Comparison of ENCODE assay signal across 14 cellular contexts in the genomic region with DNA sequence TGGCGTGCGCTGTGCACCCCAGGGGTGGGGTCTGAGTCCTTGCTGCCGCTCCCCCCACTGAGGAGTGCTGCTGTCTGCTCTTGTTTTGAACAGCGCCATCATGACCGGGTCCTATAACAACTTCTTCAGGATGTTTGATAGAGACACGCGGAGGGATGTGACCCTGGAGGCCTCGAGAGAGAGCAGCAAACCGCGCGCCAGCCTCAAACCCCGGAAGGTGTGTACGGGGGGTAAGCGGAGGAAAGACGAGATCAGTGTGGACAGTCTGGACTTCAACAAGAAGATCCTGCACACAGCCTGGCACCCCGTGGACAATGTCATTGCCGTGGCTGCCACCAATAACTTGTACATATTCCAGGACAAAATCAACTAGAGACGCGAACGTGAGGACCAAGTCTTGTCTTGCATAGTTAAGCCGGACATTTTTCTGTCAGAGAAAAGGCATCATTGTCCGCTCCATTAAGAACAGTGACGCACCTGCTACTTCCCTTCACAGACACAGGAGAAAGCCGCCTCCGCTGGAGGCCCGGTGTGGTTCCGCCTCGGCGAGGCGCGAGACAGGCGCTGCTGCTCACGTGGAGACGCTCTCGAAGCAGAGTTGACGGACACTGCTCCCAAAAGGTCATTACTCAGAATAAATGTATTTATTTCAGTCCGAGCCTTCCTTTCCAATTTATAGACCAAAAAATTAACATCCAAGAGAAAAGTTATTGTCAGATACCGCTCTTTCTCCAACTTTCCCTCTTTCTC.
"Had no signal": no experiment of that assay in that cellular context is flagged by ENCODE, and none has a peak within 500 bp of the region (broad histone marks: within the 10 kb centered on the region; RNA-seq: fewer than 3 reads in every experiment).

No MANE protein-coding gene starts in this region.

- H3K9me3 ChIP-seq: mucosa of descending colon, tibial artery, uterus had no signal

- DNase-seq: activated CD8-positive, alpha-beta T cell treated with anti-CD3 and anti-CD28 coated beads for 36 hours; activated naive CD4-positive, alpha-beta T cell treated with anti-CD3 and anti-CD28 coated beads for 36 hours; activated naive CD8-positive, alpha-beta T cell treated with anti-CD3 and anti-CD28 coated beads, Interleukin-2, amount 50 U/mL, for 24 hours; aorta; islet precursor cell; mucosa of descending colon; naive thymus-derived CD4-positive, alpha-beta T cell; stimulated activated CD4-positive, alpha-beta T cell treated with anti-CD3 and anti-CD28 coated beads, Interleukin-4, amount 100 ng/mL, for 24 hours; stimulated activated naive CD4-positive, alpha-beta T cell; tibial artery; uterus had no signal

- H3K27me3 ChIP-seq: tibial artery, uterus had no signal

- H3K36me3 ChIP-seq: uterus had no signal

- H3K4me3 ChIP-seq: mucosa of descending colon, skin epidermis, tibial artery, uterus had no signal

- ATAC-seq: activated CD8-positive, alpha-beta T cell treated with anti-CD3 and anti-CD28 coated beads for 36 hours; activated naive CD8-positive, alpha-beta T cell treated with anti-CD3 and anti-CD28 coated beads, Interleukin-2, amount 50 U/mL, for 24 hours; esophagus mucosa; mucosa of descending colon; naive thymus-derived CD4-positive, alpha-beta T cell had no signal

- H3K27ac ChIP-seq: skin epidermis, tibial artery, uterus, VCaP had no signal

- H3K4me1 ChIP-seq: tibial artery, uterus had no signal
